In the genomic region with DNA sequence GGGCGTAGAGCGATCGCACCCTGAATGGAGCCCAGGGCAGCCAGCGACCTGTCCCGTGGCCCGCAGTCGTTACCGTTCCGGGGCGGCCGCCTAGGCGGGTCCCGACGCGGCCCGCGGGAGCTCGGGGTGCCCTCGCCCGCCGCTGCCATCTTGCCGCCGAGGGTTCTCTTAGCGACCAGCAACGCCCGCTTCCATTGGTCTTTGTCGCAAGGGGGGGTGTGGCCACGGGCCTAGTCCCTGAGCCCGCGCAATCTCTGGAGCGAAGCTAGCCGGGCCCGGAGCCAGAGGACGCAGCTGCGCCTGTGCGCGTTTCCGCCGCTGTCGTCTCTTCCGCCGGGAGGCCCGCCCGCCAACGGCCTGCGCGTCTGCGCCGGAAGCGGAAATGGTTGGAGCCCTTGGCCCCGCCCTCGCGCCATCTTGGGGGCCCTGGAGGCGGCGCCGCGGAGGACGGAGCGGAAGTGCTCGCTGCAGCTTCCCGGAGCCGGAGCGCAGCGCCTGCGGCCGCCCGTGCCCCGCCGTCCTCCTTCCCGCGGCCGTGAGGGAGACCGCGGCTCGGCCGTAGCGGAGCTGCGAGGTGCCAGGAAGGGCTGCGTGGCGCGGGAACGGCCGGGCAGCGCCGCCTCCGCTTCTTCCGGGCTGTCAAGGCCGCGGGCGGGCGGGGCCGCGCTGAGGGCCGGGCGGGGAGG, we compare ENCODE assay signal across 8 cellular contexts. TPM values are rescaled to one million over a fixed set of nuclear protein-coding genes. Genes with fewer than 3 reads are reported as not detected.
DNase-seq lines count a peak whose midpoint lies in the region; ATAC-seq, FAIRE-seq and TF ChIP-seq lines count a peak whose summit lies in the region.

A gene (minus strand): TSS at position 170 of the 686 bp plus-strand sequence. CDS start 21 bp downstream, at position 149.
A gene with protein sequence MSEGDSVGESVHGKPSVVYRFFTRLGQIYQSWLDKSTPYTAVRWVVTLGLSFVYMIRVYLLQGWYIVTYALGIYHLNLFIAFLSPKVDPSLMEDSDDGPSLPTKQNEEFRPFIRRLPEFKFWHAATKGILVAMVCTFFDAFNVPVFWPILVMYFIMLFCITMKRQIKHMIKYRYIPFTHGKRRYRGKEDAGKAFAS (plus strand): TSS at position 457 of the 686 bp plus-strand sequence. CDS start 3,950 bp downstream, outside the sequence.

- H3K9me3 ChIP-seq in small intestine (ENCODE audit: control insufficient read depth, low read depth), result no peaks in the 10 kb centered on the region

- H3K36me3 ChIP-seq in small intestine (ENCODE audit: control insufficient read depth in 2 of 2, insufficient read depth in 2 of 2, low read length in 2 of 2), result peaks cover 1 to 6% of the 10 kb centered on the region in 2 donors

- H3K27ac ChIP-seq in caudate nucleus (ENCODE audit: low read depth, low read length), result peak within 1 kb of the TSS; percentile 80
- H3K27ac ChIP-seq in small intestine (ENCODE audit: low read depth in 1 of 2, low read length in 1 of 2), result peak within 1 kb of the TSS; percentile 76 to 94

- no peaks in the 10 kb centered on the region for H3K9me3 Mint-ChIP-seq in activated B cell treated with CpG ODN at 0.5 μM for 24 hours

- no peaks in the 10 kb centered on the region for H3K27me3 Mint-ChIP-seq in activated B cell treated with CpG ODN at 0.5 μM for 24 hours

- POLR2A ChIA-PET in activated B cell treated with CpG ODN at 0.5 μM for 24 hours (lab: Charles Lee), result interaction anchor here (0.5 to 2.8 kb wide), 28 partner anchors 10 to 784 kb away, joined by 3 to 39 read pairs (median 5); a partner anchor contains a TSS

- intact Hi-C loops in activated B cell treated with CpG ODN at 0.5 μM for 24 hours (cut with micrococcal nuclease), result loop anchor here (1.0 to 5.0 kb wide), 11 partner anchors 10 to 1511 kb away; a partner anchor contains a TSS

- peaks cover 36% of the 10 kb centered on the region for H3K36me3 Mint-ChIP-seq in activated B cell treated with CpG ODN at 0.5 μM for 24 hours (ENCODE audit: low read depth)

- peak within 1 kb of the TSS; percentile 88 for H3K4me3 Mint-ChIP-seq in activated B cell treated with CpG ODN at 0.5 μM for 24 hours

- peak within 1 kb of the TSS; percentile 70 for H3K4me3 ChIP-seq in AG09309 (ENCODE audit: control insufficient read depth, low read depth, low read length)
- peak within 1 kb of the TSS; percentile 89 to 92 for H3K4me3 ChIP-seq in small intestine (ENCODE audit: low read depth in 1 of 2, low read length in 2 of 2)

- no peak for FAIRE-seq in small intestine (lab: Jason Lieb, UNC)

- H3K4me1 ChIP-seq in small intestine (ENCODE audit: control insufficient read depth in 2 of 2, insufficient read depth in 1 of 2, low read depth in 1 of 2, low read length in 1 of 2), result peaks cover 3 to 11% of the 10 kb centered on the region in 2 donors

- H3K4me1 Mint-ChIP-seq in activated B cell treated with CpG ODN at 0.5 μM for 24 hours, result peaks cover 53% of the 10 kb centered on the region

- DNase-seq in AG09309 (ENCODE audit: low read depth) (peak; percentile 91), NCI-H226 (peak; percentile 99), activated B cell treated with CpG ODN at 0.5 μM for 24 hours (peak; percentile 96), caudate nucleus (lab: John Stamatoyannopoulos, UW) (peak; percentile 74 to 99 (median 98)), iPS-NIHi7 (ENCODE audit: extremely low spot score) (peak; percentile 99), small intestine (peak; percentile 99)

- H3K27me3 ChIP-seq in small intestine (ENCODE audit: control insufficient read depth in 2 of 2, insufficient read depth in 2 of 2, low read length in 2 of 2), result no peaks in the 10 kb centered on the region

- H3K27ac Mint-ChIP-seq in activated B cell treated with CpG ODN at 0.5 μM for 24 hours, result peak within 1 kb of the TSS; percentile 68

- peak; percentile 92 for ATAC-seq in GM19023 (IDR thresholded peaks at IDR 0.05; ENCODE audit: unreplicated experiment)
- peak; percentile 84 for ATAC-seq in HG03196 (IDR thresholded peaks at IDR 0.05; ENCODE audit: unreplicated experiment)
- ATAC-seq in activated B cell treated with CpG ODN at 0.5 μM for 24 hours (ENCODE audit: low read depth), result peak; percentile 94

- CTCF ChIA-PET in activated B cell treated with CpG ODN at 0.5 μM for 24 hours (lab: Charles Lee), result interaction anchor here (0.8 to 2.8 kb wide), 6 partner anchors 10 to 196 kb away, joined by 3 to 24 read pairs (median 3); a partner anchor contains a TSS

- WGBS in small intestine, 3 donors, result 0% methylated on average over 46 to 95 of the region's 95 CpGs

- TF ChIP-seq CTCF in AG09309 (IDR thresholded peaks at IDR 0.05; ENCODE audit: control insufficient read depth, insufficient read depth, low read depth, low read length, missing control alignments) (no peak), activated B cell treated with CpG ODN at 0.5 μM for 24 hours (IDR thresholded peaks at IDR 0.05) (no peak)

RNA-seq across cellular contexts. Expression of the first gene that starts in this region (rescaled TPM):
- 15.6 and 17.8 TPM in 2 replicates for total RNA-seq in activated B cell treated with CpG ODN at 0.5 μM for 24 hours
- polyA plus RNA-seq in small intestine, result 1 to 10 TPM; 1.1 to 4.3 (median 1.3) TPM

RNA-seq across cellular contexts. Expression of the second gene that starts in this region (rescaled TPM):
- total RNA-seq in activated B cell treated with CpG ODN at 0.5 μM for 24 hours, result 102 and 105 TPM in 2 replicates
- polyA plus RNA-seq in small intestine, result 100 to 1,000 TPM in 1 of 3 donors, 10 to 100 TPM in 2; 70.0 to 106 (median 71.1) TPM

Comparison
In these comparisons a context has a peak if more than half of its experiments do, and no peak if none do; other contexts are left out.
1. Peak in every context shown above with its lines: DNase-seq, ATAC-seq, H3K4me3 ChIP-seq and H3K27ac ChIP-seq.